ENCODE assay signal across 8 cellular contexts in the genomic region with DNA sequence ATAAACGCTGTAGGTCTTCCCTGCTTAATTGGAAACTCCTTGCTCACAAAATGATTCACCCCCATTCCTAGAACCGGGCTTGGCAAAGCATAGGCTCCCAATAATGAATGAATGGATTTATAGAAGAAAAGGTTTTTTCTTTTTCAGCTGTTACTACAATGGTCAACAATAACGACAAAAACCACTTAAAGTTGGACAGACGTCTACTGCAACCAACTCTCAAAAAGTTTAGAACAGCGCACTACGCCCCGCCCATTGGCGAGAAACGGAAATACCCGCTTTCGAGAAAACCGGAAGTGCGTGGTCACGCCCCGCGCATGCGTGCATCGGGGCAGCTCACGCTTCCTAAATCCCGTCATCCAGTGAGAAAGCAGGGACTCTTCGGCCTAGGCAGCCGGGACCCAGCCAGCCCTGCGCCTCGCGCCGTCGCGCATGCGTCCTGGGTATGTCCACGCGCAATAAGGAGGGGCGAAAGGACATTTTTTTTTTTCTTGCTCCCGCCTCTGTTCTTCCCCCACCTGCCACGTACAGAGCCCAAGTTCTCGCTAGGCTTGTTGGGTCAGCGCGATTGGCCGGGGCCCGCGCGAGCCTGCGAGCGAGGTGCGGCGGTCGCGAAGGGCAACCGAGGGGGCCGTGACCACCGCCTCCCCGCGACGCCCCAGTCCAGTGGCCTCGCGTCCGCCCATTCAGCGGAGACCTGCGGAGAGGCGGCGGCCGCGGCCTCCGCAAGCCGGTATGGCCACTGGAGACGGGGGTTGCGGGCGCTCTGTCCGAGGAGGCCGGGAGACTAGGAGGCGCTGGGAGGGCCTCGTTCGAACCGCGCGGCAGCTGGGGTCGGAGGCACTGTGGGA. TPM values are rescaled to one million over a fixed set of nuclear protein-coding genes. Genes with fewer than 3 reads are reported as not detected.
DNase-seq lines count a peak whose midpoint lies in the region; ATAC-seq and TF ChIP-seq lines count a peak whose summit lies in the region.

A gene (plus strand): TSS at position 506 of the 851 bp plus-strand sequence. CDS start 4,192 bp downstream, outside the sequence.

- peaks cover 43% of the 10 kb centered on the region for H3K36me3 Mint-ChIP-seq in activated T-cell treated with anti-CD3 and anti-CD28 coated beads, Interleukin-2, amount 50 U/mL, for 24 hours (ENCODE audit: low read depth)

- peaks cover 44% of the 10 kb centered on the region for H3K4me1 Mint-ChIP-seq in activated T-cell treated with anti-CD3 and anti-CD28 coated beads, Interleukin-2, amount 50 U/mL, for 24 hours (ENCODE audit: low read depth)

- TF ChIP-seq CTCF in epithelial cell of proximal tubule (conservative IDR thresholded peaks at IDR 0.05; ENCODE audit: low read depth, low read length): no peak

- in situ Hi-C loops in KBM-7 (cut with MboI; ENCODE audit: low pct_unique_long_range_greater_than_20kb, low sequenced_read_pairs): no loop called here

- DNase-seq in DMS153 treated with DMSO at 0.1 percent for 48 hours (lab: John Stamatoyannopoulos, UW; ENCODE audit: unreplicated experiment) (peak; percentile 98), KBM-7 (peak; percentile 99), epithelial cell of proximal tubule (ENCODE audit: low read depth) (peak; percentile 90), mucosa of gallbladder (ENCODE audit: low spot score) (peak; percentile 99)
- DNase-seq in activated T-cell treated with anti-CD3 and anti-CD28 coated beads, Interleukin-2, amount 50 U/mL, for 24 hours: peak; percentile 98
- DNase-seq in stimulated activated CD8-positive, alpha-beta memory T cell treated with anti-CD3 and anti-CD28 coated beads, Interleukin-4, amount 100 ng/mL, for 4 hours (ENCODE audit: low read depth in 2 of 2, low spot score in 1 of 2): peak; percentile 93

- peak within 1 kb of the TSS; percentile 81 for H3K4me3 Mint-ChIP-seq in activated T-cell treated with anti-CD3 and anti-CD28 coated beads, Interleukin-2, amount 50 U/mL, for 24 hours

- H3K27ac Mint-ChIP-seq in activated T-cell treated with anti-CD3 and anti-CD28 coated beads, Interleukin-2, amount 50 U/mL, for 24 hours: peak within 1 kb of the TSS; percentile 96

- H3K27me3 Mint-ChIP-seq in activated T-cell treated with anti-CD3 and anti-CD28 coated beads, Interleukin-2, amount 50 U/mL, for 24 hours: no peaks in the 10 kb centered on the region

- H3K9me3 Mint-ChIP-seq in activated T-cell treated with anti-CD3 and anti-CD28 coated beads, Interleukin-2, amount 50 U/mL, for 24 hours: peaks cover 2% of the 10 kb centered on the region

- H3K4me3 ChIP-seq in epithelial cell of proximal tubule (ENCODE audit: low read depth, low read length): peak within 1 kb of the TSS; percentile 85

- ATAC-seq in GM21717 (IDR thresholded peaks at IDR 0.05; ENCODE audit: unreplicated experiment): peak; percentile 92

TF ChIP-seq in PFSK-1, 5 proteins besides CTCF, POLR2A, EP300 and RAD21:
- TF ChIP-seq TAF1 (IDR thresholded peaks at IDR 0.05; ENCODE audit: borderline replicate concordance, insufficient read depth, low read length): peak; percentile 7; the same call in 1 of the 2 replicates
- TF ChIP-seq POLR2AphosphoS5 (IDR thresholded peaks at IDR 0.05; ENCODE audit: low read depth, low read length): peak; percentile 59; the same call in 1 of the 2 replicates
- TF ChIP-seq FOXP2 (optimal IDR thresholded peaks at IDR 0.05; ENCODE audit: borderline replicate concordance, extremely low read depth, extremely low read length, insufficient read depth): peak; percentile 67
- TF ChIP-seq, protein P1, sequence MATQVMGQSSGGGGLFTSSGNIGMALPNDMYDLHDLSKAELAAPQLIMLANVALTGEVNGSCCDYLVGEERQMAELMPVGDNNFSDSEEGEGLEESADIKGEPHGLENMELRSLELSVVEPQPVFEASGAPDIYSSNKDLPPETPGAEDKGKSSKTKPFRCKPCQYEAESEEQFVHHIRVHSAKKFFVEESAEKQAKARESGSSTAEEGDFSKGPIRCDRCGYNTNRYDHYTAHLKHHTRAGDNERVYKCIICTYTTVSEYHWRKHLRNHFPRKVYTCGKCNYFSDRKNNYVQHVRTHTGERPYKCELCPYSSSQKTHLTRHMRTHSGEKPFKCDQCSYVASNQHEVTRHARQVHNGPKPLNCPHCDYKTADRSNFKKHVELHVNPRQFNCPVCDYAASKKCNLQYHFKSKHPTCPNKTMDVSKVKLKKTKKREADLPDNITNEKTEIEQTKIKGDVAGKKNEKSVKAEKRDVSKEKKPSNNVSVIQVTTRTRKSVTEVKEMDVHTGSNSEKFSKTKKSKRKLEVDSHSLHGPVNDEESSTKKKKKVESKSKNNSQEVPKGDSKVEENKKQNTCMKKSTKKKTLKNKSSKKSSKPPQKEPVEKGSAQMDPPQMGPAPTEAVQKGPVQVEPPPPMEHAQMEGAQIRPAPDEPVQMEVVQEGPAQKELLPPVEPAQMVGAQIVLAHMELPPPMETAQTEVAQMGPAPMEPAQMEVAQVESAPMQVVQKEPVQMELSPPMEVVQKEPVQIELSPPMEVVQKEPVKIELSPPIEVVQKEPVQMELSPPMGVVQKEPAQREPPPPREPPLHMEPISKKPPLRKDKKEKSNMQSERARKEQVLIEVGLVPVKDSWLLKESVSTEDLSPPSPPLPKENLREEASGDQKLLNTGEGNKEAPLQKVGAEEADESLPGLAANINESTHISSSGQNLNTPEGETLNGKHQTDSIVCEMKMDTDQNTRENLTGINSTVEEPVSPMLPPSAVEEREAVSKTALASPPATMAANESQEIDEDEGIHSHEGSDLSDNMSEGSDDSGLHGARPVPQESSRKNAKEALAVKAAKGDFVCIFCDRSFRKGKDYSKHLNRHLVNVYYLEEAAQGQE (IDR thresholded peaks at IDR 0.05; ENCODE audit: insufficient read depth in 1 of 2, low read depth in 2 of 2, low read length in 2 of 2): no peak

RNA-seq across cellular contexts. Expression of the gene that starts here (rescaled TPM):
- polyA plus RNA-seq in PFSK-1 (2012; ENCODE audit: insufficient read length, low read depth): 90.8 TPM
- total RNA-seq in epithelial cell of proximal tubule (107 and 125 TPM in 2 replicates), mucosa of gallbladder (112 TPM)

Comparison
In these comparisons a context has a peak if more than half of its experiments do, and no peak if none do; other contexts are left out.
1. Peak in every context shown above with its lines: DNase-seq, ATAC-seq and H3K4me3 ChIP-seq.